ENCODE assay signal across 15 cellular contexts in genomic region chr6:113997106-113997505, GRCh38. TPM values are rescaled to one million over a fixed set of nuclear protein-coding genes. Genes with fewer than 3 reads are reported as not detected.
DNase-seq lines count a peak whose midpoint lies in the region; ATAC-seq and TF ChIP-seq lines count a peak whose summit lies in the region.
"Had no signal": no experiment of that assay in that cellular context is flagged by ENCODE, and none has a peak within 500 bp of the region (broad histone marks: within the 10 kb centered on the region; RNA-seq: fewer than 3 reads in every experiment).

No MANE protein-coding gene starts in this region.

- H3K79me1 ChIP-seq in mesendoderm (ENCODE audit: low read length) = no peaks in the 10 kb centered on the region

- H2BK5ac ChIP-seq in mesendoderm (ENCODE audit: low read length) = no peak overlapping the region

- H3K23ac ChIP-seq in mesendoderm (ENCODE audit: low read length) = no peak overlapping the region

- H3K27me3 Mint-ChIP-seq in osteocyte (ENCODE audit: unreplicated experiment) = no peaks in the 10 kb centered on the region

- H3K4me1 Mint-ChIP-seq in osteocyte (ENCODE audit: unreplicated experiment) = peaks cover 57% of the 10 kb centered on the region

- H3K4me1 ChIP-seq in mesendoderm (ENCODE audit: control insufficient read depth, low read depth, low read length) = peaks cover 5% of the 10 kb centered on the region

- no peak for TF ChIP-seq CTCF in BJ (IDR thresholded peaks at IDR 0.05; ENCODE audit: insufficient read depth, low read depth, low read length)
- no peak for TF ChIP-seq CTCF in dorsolateral prefrontal cortex (IDR thresholded peaks at IDR 0.05 in 54 of 56, conservative IDR thresholded peaks at IDR 0.05 in 2 of 56; ENCODE audit: low read depth in 1 of 56, partially characterized antibody in 56 of 56)
- no peak for TF ChIP-seq CTCF in osteocyte (IDR thresholded peaks at IDR 0.05)

- H3K4me2 ChIP-seq in mesendoderm (ENCODE audit: low read length) = no peak overlapping the region

- intact Hi-C loops in dorsolateral prefrontal cortex (cut with DNase I) = loop anchor here (5.0 to 10.0 kb wide), 4 partner anchors 110 to 758 kb away; partner anchors contain the start of gene HS3ST5 (in 1 of the 2)

- no peak overlapping the region for H4K5ac ChIP-seq in mesendoderm (ENCODE audit: low read length)

- DNase-seq in BJ (ENCODE audit: low read depth) (peak; percentile 69), RKO (ENCODE audit: low spot score) (peak; percentile 27), dorsolateral prefrontal cortex (no peak), osteocyte (ENCODE audit: extremely low spot score, unreplicated experiment) (no peak), mesendoderm (no peak)
- DNase-seq in stimulated activated CD4-positive, alpha-beta T cell treated with anti-CD3 and anti-CD28 coated beads, Interleukin-15, amount 100 ng/mL, for 24 hours = no peak
- DNase-seq: activated gamma-delta T cell treated with Interleukin-2 at 50 U/mL for 16 hours; DMS 273 treated with DMSO at 0.1 percent for 48 hours; erythroblast; mucosa of descending colon; stimulated activated CD4-positive, alpha-beta T cell treated with anti-CD3 and anti-CD28 coated beads, Interleukin-1b, Interleukin-23, amount 100 ng/mL, for 48 hours had no signal

- no peaks in the 10 kb centered on the region for H3K27me3 ChIP-seq in BJ (ENCODE audit: control insufficient read depth, insufficient read depth, low read length)
- no peaks in the 10 kb centered on the region for H3K27me3 ChIP-seq in dorsolateral prefrontal cortex
- no peaks in the 10 kb centered on the region for H3K27me3 ChIP-seq in mesendoderm (ENCODE audit: insufficient read depth, low read length, poor library complexity)
- H3K27me3 ChIP-seq: tibial nerve had no signal

- no peak overlapping the region for H2BK120ac ChIP-seq in mesendoderm (ENCODE audit: low read depth, low read length)

- no peak overlapping the region for H2BK15ac ChIP-seq in mesendoderm (replicated peaks; ENCODE audit: low read depth)

- CTCF ChIA-PET in BJ (lab: Yijun Ruan, JAX) = interaction anchor here (1.2 to 8.7 kb wide), 3 partner anchors 28 to 109 kb away, joined by 3 to 195 read pairs (median 5); no protein-coding TSS in a partner anchor

- no peak overlapping the region for H3K9ac ChIP-seq in mesendoderm (ENCODE audit: low read length)

- H3K4ac ChIP-seq in mesendoderm (ENCODE audit: low read depth, low read length) = no peak overlapping the region

- no peak overlapping the region for H3K56ac ChIP-seq in mesendoderm (ENCODE audit: low read length)

- H3K36me3 ChIP-seq in BJ (ENCODE audit: control insufficient read depth, insufficient read depth, low read length) (no peaks in the 10 kb centered on the region), mesendoderm (ENCODE audit: control insufficient read depth, insufficient read depth, low read length) (no peaks in the 10 kb centered on the region)
- H3K36me3 ChIP-seq: tibial nerve had no signal

- H3K27ac Mint-ChIP-seq in osteocyte (ENCODE audit: unreplicated experiment) = peak overlapping the region; percentile 94

- no peaks in the 10 kb centered on the region for H3K79me2 ChIP-seq in mesendoderm (ENCODE audit: control insufficient read depth, insufficient read depth, low read length)

- WGBS in mesendoderm (ENCODE audit: extremely low coverage, insufficient coverage, low lambda C conversion rate) = no CpG with 5 or more reads among the region's 4 CpGs

- H3K27ac ChIP-seq in dorsolateral prefrontal cortex (peak overlapping the region in 57 of 59 donors; percentile 52 to 98 (median 93)), mesendoderm (ENCODE audit: low read depth, low read length) (no peak overlapping the region)

- ATAC-seq in HG03521 (IDR thresholded peaks at IDR 0.05; ENCODE audit: unreplicated experiment) = no peak
- no peak for ATAC-seq in HG03025 (IDR thresholded peaks at IDR 0.05; ENCODE audit: low FRiP score, unreplicated experiment)
- ATAC-seq: activated CD4-positive, CD25-positive, alpha-beta regulatory T cell treated with anti-CD3 and anti-CD28 coated beads, Interleukin-2, amount 50 U/mL, for 24 hours; mucosa of descending colon had no signal

- no peak overlapping the region for H2AK5ac ChIP-seq in mesendoderm (ENCODE audit: low read length)

- no peaks in the 10 kb centered on the region for H3K36me3 Mint-ChIP-seq in osteocyte (ENCODE audit: unreplicated experiment)

- H3K4me3 Mint-ChIP-seq in osteocyte (ENCODE audit: unreplicated experiment) = peak overlapping the region; percentile 41

- peaks cover 4% of the 10 kb centered on the region for H3K9me3 Mint-ChIP-seq in osteocyte (ENCODE audit: unreplicated experiment)

- H4K8ac ChIP-seq in mesendoderm (ENCODE audit: low read depth, low read length) = no peak overlapping the region

- H3K4me3 ChIP-seq in BJ (ENCODE audit: low read depth, low read length) (no peak overlapping the region), dorsolateral prefrontal cortex (peak overlapping the region in 2 of 59 donors; percentile 19 to 50), mesendoderm (ENCODE audit: low read length) (no peak overlapping the region)
- H3K4me3 ChIP-seq: mucosa of descending colon, tibial nerve had no signal

- H3K18ac ChIP-seq in mesendoderm (ENCODE audit: low read length) = no peak overlapping the region

- POLR2A ChIA-PET in BJ (lab: Charles Lee) = interaction anchor here (0.6 to 0.7 kb wide), 2 partner anchors 109 to 112 kb away, joined by 3 read pairs; no protein-coding TSS in a partner anchor

RNA-seq across cellular contexts. Expression of gene HDAC2, which starts 26.2 kb away (rescaled TPM):
- 48.6 and 130 TPM in 2 replicates for polyA plus RNA-seq in BJ (2011; rRNA removed)
- polyA minus RNA-seq in BJ (2011; rRNA and poly(A)+ RNA removed) = 68.5 and 77.0 TPM in 2 replicates
- 10 to 100 TPM; 27.1 to 79.6 (median 55.2) TPM for total RNA-seq in dorsolateral prefrontal cortex
- total RNA-seq in osteocyte = 147 and 153 TPM in 2 replicates
- polyA plus RNA-seq in mesendoderm (2013, experiment 1 of 2) = 235 TPM
- polyA plus RNA-seq in mesendoderm (2013, experiment 2 of 2) = 256 TPM

Comparison
In these comparisons a context has a peak if more than half of its experiments do, and no peak if none do; other contexts are left out.
1. DNase-seq: peak in BJ (single experiment) and RKO (single experiment); none in dorsolateral prefrontal cortex (0 of 10), osteocyte (single experiment), mesendoderm (single experiment) and stimulated activated CD4-positive, alpha-beta T cell treated with anti-CD3 and anti-CD28 coated beads, Interleukin-15, amount 100 ng/mL, for 24 hours (single experiment).